In genomic region chr14:100107236-100107635, GRCh38 we compare ENCODE assay signal across 1 cellular context.
TF ChIP-seq lines count a peak whose summit lies in the region.

No MANE protein-coding gene starts in this region.

TF ChIP-seq in HEK293, 187 proteins besides CTCF, POLR2A, EP300 and RAD21 (continued from another document):
- no peak for TF ChIP-seq ZNF670 (tag by site-specific recombination; IDR thresholded peaks at IDR 0.05; ENCODE audit: low read depth)
- TF ChIP-seq ZNF140 (tag by site-specific recombination; IDR thresholded peaks at IDR 0.05) = no peak
- no peak for TF ChIP-seq ZNF776 (tag by site-specific recombination; IDR thresholded peaks at IDR 0.05; ENCODE audit: borderline replicate concordance)
- no peak for TF ChIP-seq ZNF19 (tag by site-specific recombination; IDR thresholded peaks at IDR 0.05; ENCODE audit: low read depth)
- TF ChIP-seq PRDM10 (tag by site-specific recombination; IDR thresholded peaks at IDR 0.05) = 0 out of 2 replicates have a peak, but pooled peaks have one; percentile 34
- TF ChIP-seq ZFHX2 (tag by site-specific recombination; conservative IDR thresholded peaks at IDR 0.05) = peak; percentile 82
